25 cellular contexts compared by ENCODE assay signal in the genomic region with DNA sequence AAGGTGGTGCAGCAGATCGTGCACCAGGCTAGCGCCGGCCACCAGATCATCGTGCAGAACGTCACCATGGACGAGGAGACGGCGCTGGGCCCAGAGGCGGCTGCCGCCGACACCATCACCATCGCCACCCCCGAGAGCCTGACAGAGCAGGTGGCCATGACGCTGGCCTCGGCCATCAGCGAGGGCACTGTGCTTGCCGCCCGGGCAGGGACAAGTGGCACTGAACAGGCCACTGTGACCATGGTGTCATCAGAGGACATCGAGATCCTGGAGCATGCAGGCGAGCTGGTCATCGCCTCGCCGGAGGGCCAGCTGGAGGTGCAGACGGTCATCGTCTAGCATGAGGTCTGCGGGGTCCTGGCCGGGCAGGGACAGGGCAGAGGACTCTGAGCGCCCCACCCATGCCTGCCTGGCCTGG. TPM values are rescaled to one million over a fixed set of nuclear protein-coding genes. Genes with fewer than 3 reads are reported as not detected.
"Had no signal": no experiment of that assay in that cellular context is flagged by ENCODE, and none has a peak within 500 bp of the region (broad histone marks: within the 10 kb centered on the region; RNA-seq: fewer than 3 reads in every experiment).

No MANE protein-coding gene starts in this region.

- H3K4me1 Mint-ChIP-seq: activated CD4-positive, alpha-beta memory T cell treated with anti-CD3 and anti-CD28 coated beads, Interleukin-2, amount 10 ng/mL, durations not matched to agents 7 days and 5 days; natural killer cell had no signal

- H3K4me2 ChIP-seq: smooth muscle cell had no signal

- H3K27me3 ChIP-seq: breast epithelium, ovary had no signal

- H3K4me1 ChIP-seq: foreskin keratinocyte had no signal

- H3K36me3 Mint-ChIP-seq: natural killer cell had no signal

- H3K27ac Mint-ChIP-seq: activated CD4-positive, alpha-beta memory T cell treated with anti-CD3 and anti-CD28 coated beads, Interleukin-2, amount 10 ng/mL, durations not matched to agents 7 days and 5 days; activated naive CD4-positive, alpha-beta T cell treated with anti-CD3 and anti-CD28 coated beads, Interleukin-2, amount 50 U/mL, for 72 hours; activated T-cell treated with anti-CD3 and anti-CD28 coated beads, Interleukin-2, amount 50 U/mL, for 72 hours; dendritic cell treated with granulocyte-macrophage colony-stimulating factor and Interleukin-4, amounts not matched to agents 40 ng/mL and 50 ng/mL, for 4 days; immature natural killer cell; natural killer cell; progenitor cell of endocrine pancreas had no signal

- H3K9me3 ChIP-seq: breast epithelium, esophagus muscularis mucosa, heart left ventricle, lower lobe of right lung, suprapubic skin, tibial artery had no signal

- H3K9me3 Mint-ChIP-seq: activated CD4-positive, alpha-beta memory T cell treated with anti-CD3 and anti-CD28 coated beads, Interleukin-2, amount 10 ng/mL, durations not matched to agents 7 days and 5 days; activated naive CD4-positive, alpha-beta T cell treated with anti-CD3 and anti-CD28 coated beads, Interleukin-2, amount 50 U/mL, for 72 hours; activated T-cell treated with anti-CD3 and anti-CD28 coated beads, Interleukin-2, amount 50 U/mL, for 72 hours; dendritic cell treated with granulocyte-macrophage colony-stimulating factor and Interleukin-4, amounts not matched to agents 40 ng/mL and 50 ng/mL, for 4 days; natural killer cell had no signal

- H3K4me3 ChIP-seq: breast epithelium, esophagus muscularis mucosa, heart left ventricle, lower lobe of right lung, ovary, smooth muscle cell, suprapubic skin, tibial artery had no signal

- H3K27me3 Mint-ChIP-seq: activated CD4-positive, alpha-beta memory T cell treated with anti-CD3 and anti-CD28 coated beads, Interleukin-2, amount 10 ng/mL, durations not matched to agents 7 days and 5 days had no signal

- H3K36me3 ChIP-seq: ovary had no signal

- H3K27ac ChIP-seq: breast epithelium, esophagus muscularis mucosa, foreskin keratinocyte, heart left ventricle, lower lobe of right lung, ovary, tibial artery had no signal

- DNase-seq: activated CD4-positive, alpha-beta memory T cell treated with anti-CD3 and anti-CD28 coated beads, Interleukin-2, amount 10 ng/mL, durations not matched to agents 7 days and 5 days; activated CD4-positive, alpha-beta T cell treated with anti-CD3 and anti-CD28 coated beads for 48 hours; activated naive CD4-positive, alpha-beta T cell; activated T-cell treated with anti-CD3 and anti-CD28 coated beads, Interleukin-2, amount 50 U/mL, for 72 hours; central memory CD4-positive, alpha-beta T cell; foreskin keratinocyte; heart left ventricle; hypothalamus; immature natural killer cell; lower lobe of right lung; mesendoderm; natural killer cell; ovary; stimulated activated CD4-positive, alpha-beta T cell treated with anti-CD3 and anti-CD28 coated beads, Interleukin-15, amount 100 ng/mL, for 24 hours; stimulated activated CD4-positive, alpha-beta T cell treated with anti-CD3 and anti-CD28 coated beads, Interleukin-2, amount 100 ng/mL, for 24 hours; stimulated activated naive CD4-positive, alpha-beta T cell; tibial artery had no signal

- ATAC-seq: activated CD4-positive, CD25-positive, alpha-beta regulatory T cell treated with anti-CD3 and anti-CD28 coated beads, Interleukin-2, amount 50 U/mL, for 24 hours; foreskin keratinocyte; heart left ventricle; natural killer cell had no signal

- H3K4me3 Mint-ChIP-seq: activated CD4-positive, alpha-beta memory T cell treated with anti-CD3 and anti-CD28 coated beads, Interleukin-2, amount 10 ng/mL, durations not matched to agents 7 days and 5 days; activated T-cell treated with anti-CD3 and anti-CD28 coated beads, Interleukin-2, amount 50 U/mL, for 72 hours; dendritic cell treated with granulocyte-macrophage colony-stimulating factor and Interleukin-4, amounts not matched to agents 40 ng/mL and 50 ng/mL, for 4 days; immature natural killer cell; natural killer cell had no signal

RNA-seq across cellular contexts. Expression of a gene that starts 1.0 kb away (rescaled TPM):
- polyA plus RNA-seq: immature natural killer cell had no signal
